1 cellular context compared by ENCODE assay signal in genomic region chr19:4230237-4230636, GRCh38.
A peak's percentile ranks its signal among the peaks of the same experiment; 100 is the strongest.
TF ChIP-seq lines count a peak whose summit lies in the region.

No MANE protein-coding gene starts in this region.

TF ChIP-seq in HepG2, 621 proteins besides CTCF, POLR2A, EP300 and RAD21:
- TF ChIP-seq ZNF770 (CRISPR knock-in tag; IDR thresholded peaks at IDR 0.05) = peak; percentile 85
